In the genomic region with DNA sequence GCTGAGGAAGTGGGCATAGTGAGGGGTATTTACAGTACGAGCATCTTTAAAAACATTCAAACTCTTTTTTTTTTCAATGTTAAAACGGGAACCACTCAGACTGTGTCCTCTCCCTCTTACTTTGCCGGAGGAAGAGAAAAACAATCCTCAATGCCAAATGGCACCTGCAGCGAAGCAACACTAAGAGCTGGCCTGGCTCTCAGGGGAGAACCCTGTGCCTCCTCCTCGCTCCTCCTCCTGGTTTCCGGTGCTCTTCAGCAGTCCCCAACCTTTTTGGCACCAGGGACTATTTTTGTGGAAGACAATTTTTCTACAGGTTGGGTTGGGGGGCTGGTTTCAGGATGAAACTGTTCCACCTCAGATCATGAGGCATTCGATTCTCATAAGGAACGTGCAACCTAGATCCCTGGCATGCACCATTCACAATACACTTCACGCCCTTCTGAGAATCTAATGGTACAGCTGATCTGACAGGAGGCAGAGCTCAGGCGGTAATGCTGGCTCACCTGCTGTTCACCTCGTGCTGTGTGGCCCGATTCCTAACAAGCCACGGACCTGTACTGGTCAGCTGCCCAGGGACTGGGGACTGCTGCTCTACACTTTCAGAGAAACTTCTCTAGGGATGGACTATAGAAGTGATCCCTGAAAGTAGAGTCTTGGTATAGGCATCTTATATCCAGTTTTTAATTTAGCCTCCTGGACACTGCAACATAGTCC, we compare ENCODE assay signal across 30 cellular contexts.
"Had no signal": no experiment of that assay in that cellular context is flagged by ENCODE, and none has a peak within 500 bp of the region (broad histone marks: within the 10 kb centered on the region; RNA-seq: fewer than 3 reads in every experiment).

No MANE protein-coding gene starts in this region.

- H3K9me3 ChIP-seq: ascending aorta, breast epithelium, colonic mucosa, esophagus squamous epithelium, gastroesophageal sphincter, heart right ventricle had no signal

- H3K27me3 Mint-ChIP-seq: activated CD8-positive, alpha-beta T cell treated with anti-CD3 and anti-CD28 coated beads for 36 hours had no signal

- H3K27ac Mint-ChIP-seq: activated B cell treated with CpG ODN at 0.5 μM for 24 hours; activated CD8-positive, alpha-beta T cell treated with anti-CD3 and anti-CD28 coated beads for 36 hours; activated naive CD4-positive, alpha-beta T cell treated with anti-CD3 and anti-CD28 coated beads for 36 hours; activated naive CD4-positive, alpha-beta T cell treated with anti-CD3 and anti-CD28 coated beads, Interleukin-2, amount 50 U/mL, for 24 hours; activated naive CD8-positive, alpha-beta T cell treated with anti-CD3 and anti-CD28 coated beads for 36 hours; activated naive CD8-positive, alpha-beta T cell treated with anti-CD3 and anti-CD28 coated beads, Interleukin-2, amount 50 U/mL, for 24 hours; activated T-helper 17 cell treated with anti-CD3 and anti-CD28 coated beads, Interleukin-2, amount 50 U/mL, for 72 hours; T-helper 17 cell; T-helper 2 cell treated with Interferon-gamma antibody and Interleukin-4, amounts not matched to agents 5 μg/mL and 100 μg/mL, for 36 hours had no signal

- H3K27me3 ChIP-seq: ascending aorta, cardiac muscle cell, colonic mucosa had no signal

- DNase-seq: activated B cell treated with CpG ODN at 0.5 μM for 24 hours; activated CD4-positive, alpha-beta T cell treated with anti-CD3 and anti-CD28 coated beads for 48 hours; activated CD4-positive, alpha-beta T cell treated with anti-CD3 and anti-CD28 coated beads, Interleukin-2, amount 50 U/mL, for 1 hour; activated CD4-positive, alpha-beta T cell treated with anti-CD3 and anti-CD28 coated beads, Interleukin-2, amount 50 U/mL, for 48 hours; activated CD8-positive, alpha-beta memory T cell treated with anti-CD3 and anti-CD28 coated beads for 24 hours; activated CD8-positive, alpha-beta T cell treated with anti-CD3 and anti-CD28 coated beads for 36 hours; activated effector memory CD4-positive, alpha-beta T cell treated with Interleukin-2 at 50 U/mL for 16 hours; activated naive CD4-positive, alpha-beta T cell treated with anti-CD3 and anti-CD28 coated beads for 36 hours; activated naive CD8-positive, alpha-beta T cell treated with anti-CD3 and anti-CD28 coated beads for 36 hours; activated naive CD8-positive, alpha-beta T cell treated with anti-CD3 and anti-CD28 coated beads, Interleukin-2, amount 50 U/mL, for 24 hours; activated T-cell treated with anti-CD3 and anti-CD28 coated beads, Interleukin-2, amount 50 U/mL, for 4 hours; central memory CD4-positive, alpha-beta T cell; colonic mucosa; effector CD8-positive, alpha-beta T cell; esophagus squamous epithelium; foreskin melanocyte; heart right ventricle; T-helper 1 cell; T-helper 17 cell; T1000; WERI-Rb-1 had no signal

- H3K27ac ChIP-seq: ascending aorta, breast epithelium, cardiac muscle cell, colonic mucosa, epithelial cell of prostate, esophagus squamous epithelium, gastroesophageal sphincter, heart right ventricle, WERI-Rb-1 had no signal

- H3K4me1 ChIP-seq: ascending aorta, breast epithelium, colonic mucosa, esophagus squamous epithelium, gastroesophageal sphincter had no signal

- H3K4me3 ChIP-seq: ascending aorta, breast epithelium, cardiac muscle cell, colonic mucosa, esophagus squamous epithelium, gastroesophageal sphincter, heart right ventricle had no signal

- H3K36me3 ChIP-seq: ascending aorta, breast epithelium, cardiac muscle cell, colonic mucosa, esophagus squamous epithelium, gastroesophageal sphincter, heart right ventricle, WERI-Rb-1 had no signal

- H3K9me3 Mint-ChIP-seq: activated B cell treated with CpG ODN at 0.5 μM for 24 hours; activated CD8-positive, alpha-beta T cell treated with anti-CD3 and anti-CD28 coated beads for 36 hours; activated naive CD4-positive, alpha-beta T cell treated with anti-CD3 and anti-CD28 coated beads for 36 hours; activated naive CD8-positive, alpha-beta T cell treated with anti-CD3 and anti-CD28 coated beads for 36 hours; activated naive CD8-positive, alpha-beta T cell treated with anti-CD3 and anti-CD28 coated beads, Interleukin-2, amount 50 U/mL, for 24 hours; activated T-cell treated with anti-CD3 and anti-CD28 coated beads, Interleukin-2, amount 50 U/mL, for 4 hours; activated T-helper 17 cell treated with anti-CD3 and anti-CD28 coated beads, Interleukin-2, amount 50 U/mL, for 72 hours; brain; T-helper 2 cell treated with Interferon-gamma antibody and Interleukin-4, amounts not matched to agents 5 μg/mL and 100 μg/mL, for 36 hours had no signal

- H3K4me3 Mint-ChIP-seq: activated B cell treated with CpG ODN at 0.5 μM for 24 hours; activated CD8-positive, alpha-beta T cell treated with anti-CD3 and anti-CD28 coated beads for 36 hours; activated naive CD4-positive, alpha-beta T cell treated with anti-CD3 and anti-CD28 coated beads for 36 hours; activated naive CD4-positive, alpha-beta T cell treated with anti-CD3 and anti-CD28 coated beads, Interleukin-2, amount 50 U/mL, for 24 hours; activated naive CD8-positive, alpha-beta T cell treated with anti-CD3 and anti-CD28 coated beads for 36 hours; activated naive CD8-positive, alpha-beta T cell treated with anti-CD3 and anti-CD28 coated beads, Interleukin-2, amount 50 U/mL, for 24 hours; activated T-cell treated with anti-CD3 and anti-CD28 coated beads, Interleukin-2, amount 50 U/mL, for 4 hours; activated T-helper 17 cell treated with anti-CD3 and anti-CD28 coated beads, Interleukin-2, amount 50 U/mL, for 72 hours; brain; T-helper 17 cell; T-helper 2 cell treated with Interferon-gamma antibody and Interleukin-4, amounts not matched to agents 5 μg/mL and 100 μg/mL, for 36 hours had no signal

- H3K36me3 Mint-ChIP-seq: activated naive CD4-positive, alpha-beta T cell treated with anti-CD3 and anti-CD28 coated beads, Interleukin-2, amount 50 U/mL, for 24 hours; activated naive CD8-positive, alpha-beta T cell treated with anti-CD3 and anti-CD28 coated beads for 36 hours; brain had no signal

- H3K4me1 Mint-ChIP-seq: activated B cell treated with CpG ODN at 0.5 μM for 24 hours; activated naive CD4-positive, alpha-beta T cell treated with anti-CD3 and anti-CD28 coated beads, Interleukin-2, amount 50 U/mL, for 24 hours; activated naive CD8-positive, alpha-beta T cell treated with anti-CD3 and anti-CD28 coated beads for 36 hours; activated naive CD8-positive, alpha-beta T cell treated with anti-CD3 and anti-CD28 coated beads, Interleukin-2, amount 50 U/mL, for 24 hours; activated T-helper 17 cell treated with anti-CD3 and anti-CD28 coated beads, Interleukin-2, amount 50 U/mL, for 72 hours; T-helper 17 cell had no signal
